ENCODE assay signal across 7 cellular contexts in the genomic region with DNA sequence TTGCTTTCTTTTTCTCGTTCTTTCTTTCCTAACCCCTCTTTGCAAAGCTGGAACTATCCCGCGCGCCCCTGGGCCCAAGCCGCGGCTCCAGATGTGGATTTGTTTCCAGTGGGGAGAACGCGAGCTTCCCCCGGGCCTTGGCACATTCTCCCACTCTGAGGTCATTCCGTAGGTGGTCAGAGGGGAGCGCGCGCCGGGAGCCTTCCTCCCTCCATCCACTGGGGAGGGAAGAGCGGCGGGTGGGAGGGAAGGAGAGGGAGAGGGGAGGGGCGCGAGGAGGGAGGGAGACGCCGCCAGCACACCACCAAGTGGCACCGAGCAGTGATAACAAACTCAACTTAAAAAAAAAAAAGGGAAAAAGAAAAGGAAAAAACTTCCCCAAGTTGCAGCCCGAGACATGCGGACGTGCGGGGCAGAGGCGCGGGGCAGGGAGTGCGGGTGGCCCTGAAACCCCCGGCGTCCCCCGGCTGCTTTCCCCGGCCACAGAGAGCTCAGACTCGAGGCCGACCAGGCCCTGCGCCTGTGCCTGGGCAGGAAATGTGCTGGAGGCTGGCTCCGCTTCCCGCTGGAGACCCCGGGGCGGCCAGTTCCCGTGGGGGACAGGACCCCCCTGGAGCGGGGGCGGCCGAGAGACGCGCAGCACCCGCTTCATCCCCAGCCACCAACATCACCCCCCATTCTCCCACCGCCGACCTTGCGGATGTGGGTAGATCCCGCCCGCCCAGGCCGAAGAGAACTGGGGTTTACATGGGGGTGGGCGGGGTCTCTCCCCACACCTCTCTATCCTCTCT. TPM values are rescaled to one million over a fixed set of nuclear protein-coding genes. Genes with fewer than 3 reads are reported as not detected.
DNase-seq lines count a peak whose midpoint lies in the region; ATAC-seq and TF ChIP-seq lines count a peak whose summit lies in the region.

No MANE protein-coding gene starts in this region.

- DNase-seq in G401 (ENCODE audit: low spot score) (peak; percentile 48), LNCaP clone FGC (ENCODE audit: low read depth) (no peak), WERI-Rb-1 (peak; percentile 84), right lobe of liver (peak; percentile 84 to 88 (median 86))
- peak; percentile 13 to 20 for DNase-seq in stimulated activated CD4-positive, alpha-beta T cell treated with anti-CD3 and anti-CD28 coated beads, Interleukin-4, amount 100 ng/mL, for 4 hours

- peaks cover 7% of the 10 kb centered on the region for H3K27me3 ChIP-seq in WERI-Rb-1 (ENCODE audit: insufficient read depth, low read depth, severe bottlenecking)
- peaks cover 24% of the 10 kb centered on the region for H3K27me3 ChIP-seq in ectodermal cell (ENCODE audit: control insufficient read depth, insufficient read depth, low read length, poor library complexity, severe bottlenecking)
- no peaks in the 10 kb centered on the region for H3K27me3 ChIP-seq in right lobe of liver

- H3K9me3 ChIP-seq in WERI-Rb-1 (ENCODE audit: severe bottlenecking) (no peaks in the 10 kb centered on the region), ectodermal cell (ENCODE audit: control insufficient read depth, low read length) (no peaks in the 10 kb centered on the region), right lobe of liver (no peaks in the 10 kb centered on the region)

- intact Hi-C loops in right lobe of liver (cut with DNase I) = loop anchor here (5.0 to 10.0 kb wide), 5 partner anchors 38 to 430 kb away; no protein-coding TSS in a partner anchor

- H3K4me3 ChIP-seq in LNCaP clone FGC (ENCODE audit: low read depth, low read length) (peak overlapping the region; percentile 70), WERI-Rb-1 (ENCODE audit: low read depth, low read length) (peak overlapping the region; percentile 76), ectodermal cell (ENCODE audit: insufficient read depth, low read depth, low read length) (peak overlapping the region; percentile 67), right lobe of liver (peak overlapping the region; percentile 55 to 99 (median 82))

- peak; percentile 35 to 49 (median 42) for ATAC-seq in right lobe of liver
- ATAC-seq in HG03521 (IDR thresholded peaks at IDR 0.05; ENCODE audit: unreplicated experiment) = no peak

- H3K36me3 ChIP-seq in WERI-Rb-1 (no peaks in the 10 kb centered on the region), ectodermal cell (ENCODE audit: control insufficient read depth, insufficient read depth, low read length) (no peaks in the 10 kb centered on the region), right lobe of liver (no peaks in the 10 kb centered on the region)

- peak overlapping the region; percentile 57 for H3K27ac ChIP-seq in WERI-Rb-1
- peak overlapping the region; percentile 65 for H3K27ac ChIP-seq in ectodermal cell (ENCODE audit: insufficient read depth, low read depth, low read length, poor library complexity, severe bottlenecking)
- peak overlapping the region; percentile 87 to 99 (median 97) for H3K27ac ChIP-seq in right lobe of liver

- in situ Hi-C loops in G401 (cut with HindIII; ENCODE audit: low sequenced_read_pairs) = no loop called here

- TF ChIP-seq CTCF in LNCaP clone FGC (IDR thresholded peaks at IDR 0.05; ENCODE audit: control insufficient read depth, extremely low read depth, insufficient read depth) = peak; percentile 30
- TF ChIP-seq CTCF in WERI-Rb-1 (IDR thresholded peaks at IDR 0.05; ENCODE audit: low read depth, low read length) = no peak
- TF ChIP-seq CTCF in right lobe of liver (IDR thresholded peaks at IDR 0.05) = no peak

- TF ChIP-seq POLR2A in right lobe of liver (IDR thresholded peaks at IDR 0.05) = peak; percentile 47

- peaks cover 27% of the 10 kb centered on the region for H3K4me1 ChIP-seq in ectodermal cell (ENCODE audit: control insufficient read depth, insufficient read depth, low read length)
- H3K4me1 ChIP-seq in right lobe of liver = peaks cover 0 to 15% (median 0%) of the 10 kb centered on the region in 4 donors

- WGBS in ectodermal cell, 2 experiments = 1 to 3% methylated on average over 47 to 51 of the region's 53 CpGs
- WGBS in right lobe of liver (ENCODE audit: insufficient coverage, low coverage, low lambda C conversion rate, missing lambda C conversion rate) = 2% methylated on average over 23 of the region's 53 CpGs

RNA-seq across cellular contexts. Expression of a gene that starts 3.1 kb away (rescaled TPM):
- 92.7 and 121 TPM in 2 replicates for total RNA-seq in G401 (2014; rRNA removed; shearing (Covaris generic))
- 20.7 TPM for polyA plus RNA-seq in ectodermal cell (2013, experiment 1 of 4)
- polyA plus RNA-seq in ectodermal cell (2013, experiment 2 of 4) = 13.6 TPM
- polyA plus RNA-seq in ectodermal cell (2013, experiment 3 of 4) = 25.1 TPM
- polyA plus RNA-seq in ectodermal cell (2013, experiment 4 of 4) = 22.6 TPM
- 10 to 100 TPM in 3 of 6 experiments, 1 to 10 TPM in 3; 2.7 to 19.8 (median 7.8) TPM for total RNA-seq in right lobe of liver
